Comparison of ENCODE assay signal across 18 cellular contexts in the genomic region with DNA sequence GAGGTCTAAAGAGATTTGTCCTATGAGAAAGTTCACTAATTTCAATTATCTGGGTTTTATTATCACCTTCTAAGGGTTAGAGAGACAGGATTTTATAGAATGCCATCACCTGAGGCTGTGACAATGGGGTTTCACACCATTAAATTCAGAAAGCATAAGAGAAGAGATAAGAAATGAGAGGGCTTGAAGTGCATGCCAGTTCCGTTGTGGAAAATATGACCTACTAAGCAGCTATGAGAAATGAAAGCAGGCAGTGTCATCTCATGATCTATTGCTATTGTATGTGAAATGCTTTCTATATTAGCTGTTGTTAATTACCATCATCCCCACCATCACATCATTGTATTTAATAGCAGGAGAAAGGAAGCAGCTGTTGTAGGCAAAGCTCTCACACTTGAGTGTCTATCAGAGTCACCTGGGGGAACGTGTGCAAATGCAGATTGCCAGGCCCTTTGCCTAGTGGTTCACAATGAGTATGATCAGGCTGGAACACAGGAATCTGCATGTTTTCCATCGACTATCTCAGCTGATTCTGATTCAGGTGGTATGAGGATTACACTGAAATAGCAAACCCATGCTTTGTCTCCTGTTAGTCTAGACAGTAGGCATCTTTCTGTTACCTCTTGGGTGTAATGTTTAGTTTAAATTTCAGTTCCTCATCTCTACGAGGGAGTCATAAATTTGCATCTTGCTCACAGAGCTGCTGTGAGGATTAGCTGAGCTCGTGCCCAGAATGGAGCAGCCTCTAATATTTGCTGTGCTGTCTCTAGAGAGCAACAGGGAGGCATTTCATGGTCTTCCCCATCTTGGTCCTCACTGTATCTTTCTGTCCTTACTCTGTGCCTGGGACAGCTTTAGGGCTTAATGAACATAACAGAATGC.
DNase-seq lines count a peak whose midpoint lies in the region; ATAC-seq and TF ChIP-seq lines count a peak whose summit lies in the region.
"Had no signal": no experiment of that assay in that cellular context is flagged by ENCODE, and none has a peak within 500 bp of the region (broad histone marks: within the 10 kb centered on the region; RNA-seq: fewer than 3 reads in every experiment).

No MANE protein-coding gene starts in this region.

- H3K4me1 Mint-ChIP-seq in progenitor cell of endocrine pancreas (ENCODE audit: low read depth), result peaks cover 6% of the 10 kb centered on the region

- no peak for TF ChIP-seq CTCF in esophagus muscularis mucosa (IDR thresholded peaks at IDR 0.05)
- TF ChIP-seq CTCF in progenitor cell of endocrine pancreas (IDR thresholded peaks at IDR 0.05; ENCODE audit: unreplicated experiment), result no peak

- no peak for TF ChIP-seq POLR2A in esophagus muscularis mucosa (IDR thresholded peaks at IDR 0.05; ENCODE audit: low read depth)

- H3K4me1 ChIP-seq in esophagus muscularis mucosa, result peaks cover 0 to 3% (median 0%) of the 10 kb centered on the region in 4 donors
- H3K4me1 ChIP-seq: left lung had no signal

- no peaks in the 10 kb centered on the region for H3K36me3 ChIP-seq in esophagus muscularis mucosa
- H3K36me3 ChIP-seq: BLaER1, esophagus squamous epithelium, left lung had no signal

- peaks cover 11% of the 10 kb centered on the region for H3K27me3 Mint-ChIP-seq in progenitor cell of endocrine pancreas
- H3K27me3 Mint-ChIP-seq: activated T-cell treated with anti-CD3 and anti-CD28 coated beads, Interleukin-2, amount 50 U/mL, for 24 hours; stimulated activated naive CD8-positive, alpha-beta T cell treated with anti-CD3 and anti-CD28 coated beads, Interleukin-15, Interleukin-2, amounts not matched to agents 100 ng/mL and 50 ng/mL, for 24 hours had no signal

- DNase-seq in esophagus muscularis mucosa (ENCODE audit: extremely low spot score) (peak; percentile 68), activated gamma-delta T cell treated with Interleukin-2 at 50 U/mL for 16 hours (no peak), progenitor cell of endocrine pancreas (ENCODE audit: low spot score, unreplicated experiment) (no peak), NCI-H2227 treated with DMSO at 0.1 percent for 48 hours (lab: John Stamatoyannopoulos, UW) (no peak)
- DNase-seq: activated T-cell treated with anti-CD3 and anti-CD28 coated beads, Interleukin-2, amount 50 U/mL, for 24 hours; cortex of kidney; DMS79 treated with DMSO at 0.1 percent for 48 hours; esophagus squamous epithelium; hippocampal formation; left lung had no signal

- TF ChIP-seq EP300 in esophagus muscularis mucosa (IDR thresholded peaks at IDR 0.05), result no peak

- no peaks in the 10 kb centered on the region for H3K27me3 ChIP-seq in esophagus muscularis mucosa
- H3K27me3 ChIP-seq: BLaER1, esophagus squamous epithelium, left lung had no signal

- H3K9me3 Mint-ChIP-seq in progenitor cell of endocrine pancreas (ENCODE audit: low read depth), result no peaks in the 10 kb centered on the region
- H3K9me3 Mint-ChIP-seq: activated T-cell treated with anti-CD3 and anti-CD28 coated beads, Interleukin-2, amount 50 U/mL, for 24 hours; neural crest cell; stimulated activated naive CD8-positive, alpha-beta T cell treated with anti-CD3 and anti-CD28 coated beads, Interleukin-15, Interleukin-2, amounts not matched to agents 100 ng/mL and 50 ng/mL, for 24 hours had no signal

- no peaks in the 10 kb centered on the region for H3K9me3 ChIP-seq in esophagus muscularis mucosa
- H3K9me3 ChIP-seq: BLaER1, esophagus squamous epithelium, left lung had no signal

- no peaks in the 10 kb centered on the region for H3K36me3 Mint-ChIP-seq in progenitor cell of endocrine pancreas (ENCODE audit: insufficient read depth)

- 67% methylated on average over 5 of the region's 5 CpGs for WGBS in esophagus muscularis mucosa

- no peak overlapping the region for H3K27ac ChIP-seq in esophagus muscularis mucosa (replicated peaks in 1 of 4)
- H3K27ac ChIP-seq: BLaER1, esophagus squamous epithelium, left lung had no signal

- H3K27ac Mint-ChIP-seq in progenitor cell of endocrine pancreas, result no peak overlapping the region
- H3K27ac Mint-ChIP-seq: activated T-cell treated with anti-CD3 and anti-CD28 coated beads, Interleukin-2, amount 50 U/mL, for 24 hours; stimulated activated naive CD8-positive, alpha-beta T cell treated with anti-CD3 and anti-CD28 coated beads, Interleukin-15, Interleukin-2, amounts not matched to agents 100 ng/mL and 50 ng/mL, for 24 hours had no signal

- no peak overlapping the region for H3K4me3 Mint-ChIP-seq in progenitor cell of endocrine pancreas (ENCODE audit: low read depth)
- H3K4me3 Mint-ChIP-seq: activated T-cell treated with anti-CD3 and anti-CD28 coated beads, Interleukin-2, amount 50 U/mL, for 24 hours; neural crest cell; stimulated activated naive CD8-positive, alpha-beta T cell treated with anti-CD3 and anti-CD28 coated beads, Interleukin-15, Interleukin-2, amounts not matched to agents 100 ng/mL and 50 ng/mL, for 24 hours had no signal

- H3K4me3 ChIP-seq in esophagus muscularis mucosa, result no peak overlapping the region
- H3K4me3 ChIP-seq: BLaER1, esophagus squamous epithelium, left lung had no signal

- intact Hi-C loops in esophagus muscularis mucosa (cut with DNase I), result no loop called here

- ATAC-seq in GM18517 (IDR thresholded peaks at IDR 0.05; ENCODE audit: unreplicated experiment), result peak; percentile 63
- ATAC-seq in GM21367 (IDR thresholded peaks at IDR 0.05; ENCODE audit: unreplicated experiment), result peak; percentile 90
- peak; percentile 55 for ATAC-seq in HG03520 (IDR thresholded peaks at IDR 0.05; ENCODE audit: unreplicated experiment)
- ATAC-seq: activated CD4-positive, CD25-positive, alpha-beta regulatory T cell treated with anti-CD3 and anti-CD28 coated beads, Interleukin-2, amount 50 U/mL, for 24 hours; left lung; Panc1 had no signal
